ENCODE assay signal across 23 cellular contexts in the genomic region with DNA sequence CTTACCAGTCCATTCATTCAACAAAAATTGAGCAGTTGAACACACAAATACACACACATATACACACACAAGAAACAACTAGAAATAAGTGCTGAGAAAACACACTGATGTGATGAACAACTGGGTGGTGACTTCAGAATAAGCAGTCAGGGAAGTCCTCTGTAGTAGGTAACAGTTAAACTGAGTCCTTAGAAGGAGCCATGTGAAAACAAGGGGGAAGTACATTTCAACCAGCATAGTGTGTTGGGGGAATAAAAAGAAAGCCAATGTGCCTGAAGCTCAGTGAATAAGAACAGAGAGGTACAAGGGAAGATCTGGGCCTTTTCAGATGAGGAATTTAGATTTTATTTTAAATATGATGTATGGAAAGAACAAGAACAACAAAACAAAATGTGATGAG. TPM values are rescaled to one million over a fixed set of nuclear protein-coding genes. Genes with fewer than 3 reads are reported as not detected.
DNase-seq lines count a peak whose midpoint lies in the region; ATAC-seq, FAIRE-seq and TF ChIP-seq lines count a peak whose summit lies in the region.
"Had no signal": no experiment of that assay in that cellular context is flagged by ENCODE, and none has a peak within 500 bp of the region (broad histone marks: within the 10 kb centered on the region; RNA-seq: fewer than 3 reads in every experiment).

No MANE protein-coding gene starts in this region.

- H3K9me3 Mint-ChIP-seq in stimulated activated naive CD8-positive, alpha-beta T cell treated with anti-CD3 and anti-CD28 coated beads, Interleukin-15, Interleukin-2, amounts not matched to agents 100 ng/mL and 50 ng/mL, for 24 hours = no peaks in the 10 kb centered on the region
- peaks cover 8% of the 10 kb centered on the region for H3K9me3 Mint-ChIP-seq in activated naive CD8-positive, alpha-beta T cell treated with anti-CD3 and anti-CD28 coated beads, Interleukin-2, amount 50 U/mL, for 24 hours
- H3K9me3 Mint-ChIP-seq: activated CD4-positive, alpha-beta memory T cell treated with anti-CD3 and anti-CD28 coated beads for 36 hours; central memory CD8-positive, alpha-beta T cell; HFFc6; mesothelial cell of epicardium; naive thymus-derived CD8-positive, alpha-beta T cell had no signal

- no peak overlapping the region for H3K4me3 Mint-ChIP-seq in stimulated activated naive CD8-positive, alpha-beta T cell treated with anti-CD3 and anti-CD28 coated beads, Interleukin-15, Interleukin-2, amounts not matched to agents 100 ng/mL and 50 ng/mL, for 24 hours
- H3K4me3 Mint-ChIP-seq in activated naive CD8-positive, alpha-beta T cell treated with anti-CD3 and anti-CD28 coated beads, Interleukin-2, amount 50 U/mL, for 24 hours = no peak overlapping the region
- H3K4me3 Mint-ChIP-seq: activated CD4-positive, alpha-beta memory T cell treated with anti-CD3 and anti-CD28 coated beads for 36 hours; activated naive CD4-positive, alpha-beta T cell treated with anti-CD3 and anti-CD28 coated beads, Interleukin-2, amount 10 ng/mL, durations not matched to agents 7 days and 5 days; central memory CD8-positive, alpha-beta T cell; HFFc6; mesothelial cell of epicardium had no signal

- H3K36me3 Mint-ChIP-seq in stimulated activated naive CD8-positive, alpha-beta T cell treated with anti-CD3 and anti-CD28 coated beads, Interleukin-15, Interleukin-2, amounts not matched to agents 100 ng/mL and 50 ng/mL, for 24 hours (ENCODE audit: low read depth) = no peaks in the 10 kb centered on the region
- no peaks in the 10 kb centered on the region for H3K36me3 Mint-ChIP-seq in activated naive CD8-positive, alpha-beta T cell treated with anti-CD3 and anti-CD28 coated beads, Interleukin-2, amount 50 U/mL, for 24 hours (ENCODE audit: low read depth)
- H3K36me3 Mint-ChIP-seq: activated CD4-positive, alpha-beta memory T cell treated with anti-CD3 and anti-CD28 coated beads for 36 hours; mesothelial cell of epicardium; naive thymus-derived CD8-positive, alpha-beta T cell had no signal

- no peak for DNase-seq in stimulated activated naive CD8-positive, alpha-beta T cell treated with anti-CD3 and anti-CD28 coated beads, Interleukin-15, Interleukin-2, amounts not matched to agents 100 U/mL and 50 U/mL, for 24 hours
- no peak for DNase-seq in activated naive CD8-positive, alpha-beta T cell treated with anti-CD3 and anti-CD28 coated beads, Interleukin-2, amount 50 U/mL, for 24 hours
- no peak for DNase-seq in stimulated activated naive CD4-positive, alpha-beta T cell (lab: John Stamatoyannopoulos, UW)
- no peak for DNase-seq in COLO668 (lab: John Stamatoyannopoulos, UW; ENCODE audit: unreplicated experiment)
- no peak for DNase-seq in GM12892 (ENCODE audit: insufficient read length)
- DNase-seq in DMS153 treated with DMSO at 0.1 percent for 48 hours (lab: John Stamatoyannopoulos, UW; ENCODE audit: unreplicated experiment) = no peak
- DNase-seq: activated CD4-positive, alpha-beta memory T cell treated with anti-CD3 and anti-CD28 coated beads for 36 hours; activated naive CD4-positive, alpha-beta T cell treated with anti-CD3 and anti-CD28 coated beads, Interleukin-2, amount 10 ng/mL, durations not matched to agents 7 days and 5 days; activated T-cell treated with anti-CD3 and anti-CD28 coated beads for 4 hours; C1 segment of cervical spinal cord; heart right ventricle; HFFc6; naive thymus-derived CD8-positive, alpha-beta T cell; NCI-H1417 treated with DMSO at 0.1 percent for 48 hours; NCI-H2107; NCI-H510A; pancreas; substantia nigra had no signal

- peak overlapping the region; percentile 75 for H3K27ac Mint-ChIP-seq in stimulated activated naive CD8-positive, alpha-beta T cell treated with anti-CD3 and anti-CD28 coated beads, Interleukin-15, Interleukin-2, amounts not matched to agents 100 ng/mL and 50 ng/mL, for 24 hours
- peak overlapping the region; percentile 43 for H3K27ac Mint-ChIP-seq in activated naive CD8-positive, alpha-beta T cell treated with anti-CD3 and anti-CD28 coated beads, Interleukin-2, amount 50 U/mL, for 24 hours
- H3K27ac Mint-ChIP-seq: activated CD4-positive, alpha-beta memory T cell treated with anti-CD3 and anti-CD28 coated beads for 36 hours; HFFc6; mesothelial cell of epicardium had no signal

- no peak for FAIRE-seq in GM12892 (lab: Jason Lieb, UNC)
- FAIRE-seq: pancreas, urothelium cell line had no signal

- TF ChIP-seq POLR2A in GM12892 (IDR thresholded peaks at IDR 0.05; ENCODE audit: low read depth, low read length) = no peak

- no peaks in the 10 kb centered on the region for H3K27me3 Mint-ChIP-seq in stimulated activated naive CD8-positive, alpha-beta T cell treated with anti-CD3 and anti-CD28 coated beads, Interleukin-15, Interleukin-2, amounts not matched to agents 100 ng/mL and 50 ng/mL, for 24 hours
- no peaks in the 10 kb centered on the region for H3K27me3 Mint-ChIP-seq in activated naive CD8-positive, alpha-beta T cell treated with anti-CD3 and anti-CD28 coated beads, Interleukin-2, amount 50 U/mL, for 24 hours
- H3K27me3 Mint-ChIP-seq: activated CD4-positive, alpha-beta memory T cell treated with anti-CD3 and anti-CD28 coated beads for 36 hours; central memory CD8-positive, alpha-beta T cell; naive thymus-derived CD8-positive, alpha-beta T cell had no signal

- H3K4me1 Mint-ChIP-seq in stimulated activated naive CD8-positive, alpha-beta T cell treated with anti-CD3 and anti-CD28 coated beads, Interleukin-15, Interleukin-2, amounts not matched to agents 100 ng/mL and 50 ng/mL, for 24 hours (ENCODE audit: low read depth) = peaks cover 72% of the 10 kb centered on the region
- H3K4me1 Mint-ChIP-seq in activated naive CD8-positive, alpha-beta T cell treated with anti-CD3 and anti-CD28 coated beads, Interleukin-2, amount 50 U/mL, for 24 hours = peaks cover 77% of the 10 kb centered on the region
- H3K4me1 Mint-ChIP-seq: central memory CD8-positive, alpha-beta T cell had no signal

- ATAC-seq in stimulated activated naive CD8-positive, alpha-beta T cell treated with anti-CD3 and anti-CD28 coated beads, Interleukin-15, Interleukin-2, amounts not matched to agents 100 U/mL and 50 U/mL, for 24 hours = no peak
- ATAC-seq in HG03442 (IDR thresholded peaks at IDR 0.05; ENCODE audit: unreplicated experiment) = peak; percentile 40
- no peak for ATAC-seq in activated naive CD8-positive, alpha-beta T cell treated with anti-CD3 and anti-CD28 coated beads, Interleukin-2, amount 50 U/mL, for 24 hours
- ATAC-seq: heart right ventricle; naive thymus-derived CD8-positive, alpha-beta T cell; pancreas had no signal

RNA-seq across cellular contexts. Expression of a gene that starts 6.8 kb away (rescaled TPM):
- 128 TPM for polyA plus RNA-seq in GM12892 (2012; ENCODE audit: missing spikeins)
